ENCODE assay signal across 8 cellular contexts in genomic region chr3:125055913-125056705, GRCh38. TPM values are rescaled to one million over a fixed set of nuclear protein-coding genes. Genes with fewer than 3 reads are reported as not detected.
DNase-seq lines count a peak whose midpoint lies in the region; ATAC-seq and TF ChIP-seq lines count a peak whose summit lies in the region.

A gene with protein sequence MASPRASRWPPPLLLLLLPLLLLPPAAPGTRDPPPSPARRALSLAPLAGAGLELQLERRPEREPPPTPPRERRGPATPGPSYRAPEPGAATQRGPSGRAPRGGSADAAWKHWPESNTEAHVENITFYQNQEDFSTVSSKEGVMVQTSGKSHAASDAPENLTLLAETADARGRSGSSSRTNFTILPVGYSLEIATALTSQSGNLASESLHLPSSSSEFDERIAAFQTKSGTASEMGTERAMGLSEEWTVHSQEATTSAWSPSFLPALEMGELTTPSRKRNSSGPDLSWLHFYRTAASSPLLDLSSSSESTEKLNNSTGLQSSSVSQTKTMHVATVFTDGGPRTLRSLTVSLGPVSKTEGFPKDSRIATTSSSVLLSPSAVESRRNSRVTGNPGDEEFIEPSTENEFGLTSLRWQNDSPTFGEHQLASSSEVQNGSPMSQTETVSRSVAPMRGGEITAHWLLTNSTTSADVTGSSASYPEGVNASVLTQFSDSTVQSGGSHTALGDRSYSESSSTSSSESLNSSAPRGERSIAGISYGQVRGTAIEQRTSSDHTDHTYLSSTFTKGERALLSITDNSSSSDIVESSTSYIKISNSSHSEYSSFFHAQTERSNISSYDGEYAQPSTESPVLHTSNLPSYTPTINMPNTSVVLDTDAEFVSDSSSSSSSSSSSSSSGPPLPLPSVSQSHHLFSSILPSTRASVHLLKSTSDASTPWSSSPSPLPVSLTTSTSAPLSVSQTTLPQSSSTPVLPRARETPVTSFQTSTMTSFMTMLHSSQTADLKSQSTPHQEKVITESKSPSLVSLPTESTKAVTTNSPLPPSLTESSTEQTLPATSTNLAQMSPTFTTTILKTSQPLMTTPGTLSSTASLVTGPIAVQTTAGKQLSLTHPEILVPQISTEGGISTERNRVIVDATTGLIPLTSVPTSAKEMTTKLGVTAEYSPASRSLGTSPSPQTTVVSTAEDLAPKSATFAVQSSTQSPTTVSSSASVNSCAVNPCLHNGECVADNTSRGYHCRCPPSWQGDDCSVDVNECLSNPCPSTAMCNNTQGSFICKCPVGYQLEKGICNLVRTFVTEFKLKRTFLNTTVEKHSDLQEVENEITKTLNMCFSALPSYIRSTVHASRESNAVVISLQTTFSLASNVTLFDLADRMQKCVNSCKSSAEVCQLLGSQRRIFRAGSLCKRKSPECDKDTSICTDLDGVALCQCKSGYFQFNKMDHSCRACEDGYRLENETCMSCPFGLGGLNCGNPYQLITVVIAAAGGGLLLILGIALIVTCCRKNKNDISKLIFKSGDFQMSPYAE (N-terminal part only) (minus strand): TSS chr3:125055997. CDS start chr3:125055890, 107 bp downstream.

- H3K9me3 ChIP-seq in cardiac muscle cell (ENCODE audit: low read depth) (no peaks in the 10 kb centered on the region), tibial nerve (no peaks in the 10 kb centered on the region)

- H3K4me3 ChIP-seq in HL-60 (replicated peaks; ENCODE audit: insufficient read depth, low read length) (peak within 1 kb of the TSS; percentile 41), cardiac muscle cell (peak within 1 kb of the TSS; percentile 96), tibial nerve (peak within 1 kb of the TSS; percentile 61 to 84 (median 74))

- DNase-seq in C1 segment of cervical spinal cord (lab: John Stamatoyannopoulos, UW) (peak in 12 of 14 donors; percentile 34 to 88 (median 74)), HL-60 (ENCODE audit: low read depth in 1 of 2, low spot score in 1 of 2) (peak; percentile 13 to 21), cardiac muscle cell (ENCODE audit: low read depth in 1 of 2, low spot score in 1 of 2) (peak; percentile 90 to 94), pons (ENCODE audit: low spot score) (peak; percentile 86), tibial nerve (ENCODE audit: low spot score in 2 of 2) (peak; percentile 80 to 85)
- DNase-seq in activated naive CD8-positive, alpha-beta T cell treated with anti-CD3 and anti-CD28 coated beads, Interleukin-2, amount 10 ng/mL, durations not matched to agents 7 days and 5 days = peak; percentile 85

- H3K4me1 Mint-ChIP-seq in activated naive CD8-positive, alpha-beta T cell treated with anti-CD3 and anti-CD28 coated beads, Interleukin-2, amount 10 ng/mL, durations not matched to agents 7 days and 5 days = peaks cover 44% of the 10 kb centered on the region

- H3K4me3 Mint-ChIP-seq in activated naive CD8-positive, alpha-beta T cell treated with anti-CD3 and anti-CD28 coated beads, Interleukin-2, amount 10 ng/mL, durations not matched to agents 7 days and 5 days = peak within 1 kb of the TSS; percentile 97

- H3K4me1 ChIP-seq in cardiac muscle cell (ENCODE audit: low read depth) (peaks cover 51% of the 10 kb centered on the region), tibial nerve (peaks cover 0 to 49% (median 24%) of the 10 kb centered on the region in 4 donors)

- TF ChIP-seq POLR2A in tibial nerve (IDR thresholded peaks at IDR 0.05) = peak; percentile 24 to 66

- H3K36me3 ChIP-seq in cardiac muscle cell (no peaks in the 10 kb centered on the region), tibial nerve (no peaks in the 10 kb centered on the region)

- ATAC-seq in GM19372 (IDR thresholded peaks at IDR 0.05; ENCODE audit: low read depth, unreplicated experiment) (peak; percentile 70), SK-N-SH treated with all-trans-retinoic acid at 6 μM for 48 hours (peak; percentile 57)
- peak; percentile 76 for ATAC-seq in activated naive CD8-positive, alpha-beta T cell treated with anti-CD3 and anti-CD28 coated beads, Interleukin-2, amount 10 ng/mL, durations not matched to agents 7 days and 5 days (ENCODE audit: low read depth)

- no peaks in the 10 kb centered on the region for H3K9me3 Mint-ChIP-seq in activated naive CD8-positive, alpha-beta T cell treated with anti-CD3 and anti-CD28 coated beads, Interleukin-2, amount 10 ng/mL, durations not matched to agents 7 days and 5 days

- peaks cover 6% of the 10 kb centered on the region for H3K36me3 Mint-ChIP-seq in activated naive CD8-positive, alpha-beta T cell treated with anti-CD3 and anti-CD28 coated beads, Interleukin-2, amount 10 ng/mL, durations not matched to agents 7 days and 5 days

- TF ChIP-seq CTCF in HL-60 (IDR thresholded peaks at IDR 0.05; ENCODE audit: insufficient read depth, low read length) = no peak
- no peak for TF ChIP-seq CTCF in cardiac muscle cell (IDR thresholded peaks at IDR 0.05; ENCODE audit: low read depth, low read length)
- TF ChIP-seq CTCF in tibial nerve (IDR thresholded peaks at IDR 0.05) = peak in 1 of 5 experiments; percentile 26

- TF ChIP-seq EP300 in tibial nerve (IDR thresholded peaks at IDR 0.05) = peak in 1 of 2 donors; percentile 39

- peaks cover 9% of the 10 kb centered on the region for H3K27me3 Mint-ChIP-seq in activated naive CD8-positive, alpha-beta T cell treated with anti-CD3 and anti-CD28 coated beads, Interleukin-2, amount 10 ng/mL, durations not matched to agents 7 days and 5 days

- H3K27ac Mint-ChIP-seq in activated naive CD8-positive, alpha-beta T cell treated with anti-CD3 and anti-CD28 coated beads, Interleukin-2, amount 10 ng/mL, durations not matched to agents 7 days and 5 days = peak within 1 kb of the TSS; percentile 96

- H3K27ac ChIP-seq in HL-60 (replicated peaks) (no peak within 1 kb of the TSS), cardiac muscle cell (peak within 1 kb of the TSS; percentile 40), tibial nerve (peak within 1 kb of the TSS; percentile 62 to 96 (median 90))

- POLR2A ChIA-PET in activated naive CD8-positive, alpha-beta T cell treated with anti-CD3 and anti-CD28 coated beads, Interleukin-2, amount 10 ng/mL, durations not matched to agents 7 days and 5 days (lab: Charles Lee) = interaction anchor here (0.8 to 0.9 kb wide), 2 partner anchors 13 kb away, joined by 3 to 5 read pairs; no protein-coding TSS in a partner anchor

- 3 to 5% methylated on average over 21 to 42 of the region's 67 CpGs for WGBS in tibial nerve, 2 donors

- H3K27me3 ChIP-seq in HL-60 (ENCODE audit: insufficient read depth, poor library complexity, severe bottlenecking) = peaks cover 46% of the 10 kb centered on the region
- no peaks in the 10 kb centered on the region for H3K27me3 ChIP-seq in cardiac muscle cell
- H3K27me3 ChIP-seq in tibial nerve = no peaks in the 10 kb centered on the region

TF ChIP-seq in SK-N-SH treated with all-trans-retinoic acid at 6 μM for 48 hours, 23 proteins besides CTCF, POLR2A, EP300 and RAD21:
- TF ChIP-seq PPARA (CRISPR knock-in tag; IDR thresholded peaks at IDR 0.05; ENCODE audit: borderline replicate concordance) (no peak), ZFP3 (CRISPR knock-in tag; IDR thresholded peaks at IDR 0.05) (no peak), ARNTL (CRISPR knock-in tag; IDR thresholded peaks at IDR 0.05; ENCODE audit: borderline replicate concordance, low read depth) (no peak), ZNF565 (CRISPR knock-in tag; conservative IDR thresholded peaks at IDR 0.05; ENCODE audit: low read depth) (no peak), POU6F1 (CRISPR knock-in tag; IDR thresholded peaks at IDR 0.05; ENCODE audit: borderline replicate concordance, low read depth) (no peak), ESRRG (CRISPR knock-in tag; IDR thresholded peaks at IDR 0.05) (no peak), ZFP30 (CRISPR knock-in tag; IDR thresholded peaks at IDR 0.05) (no peak), GLIS3 (CRISPR knock-in tag; IDR thresholded peaks at IDR 0.05) (no peak)
- TF ChIP-seq, protein P1, sequence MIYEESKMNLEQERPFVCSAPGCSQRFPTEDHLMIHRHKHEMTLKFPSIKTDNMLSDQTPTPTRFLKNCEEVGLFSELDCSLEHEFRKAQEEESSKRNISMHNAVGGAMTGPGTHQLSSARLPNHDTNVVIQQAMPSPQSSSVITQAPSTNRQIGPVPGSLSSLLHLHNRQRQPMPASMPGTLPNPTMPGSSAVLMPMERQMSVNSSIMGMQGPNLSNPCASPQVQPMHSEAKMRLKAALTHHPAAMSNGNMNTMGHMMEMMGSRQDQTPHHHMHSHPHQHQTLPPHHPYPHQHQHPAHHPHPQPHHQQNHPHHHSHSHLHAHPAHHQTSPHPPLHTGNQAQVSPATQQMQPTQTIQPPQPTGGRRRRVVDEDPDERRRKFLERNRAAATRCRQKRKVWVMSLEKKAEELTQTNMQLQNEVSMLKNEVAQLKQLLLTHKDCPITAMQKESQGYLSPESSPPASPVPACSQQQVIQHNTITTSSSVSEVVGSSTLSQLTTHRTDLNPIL (CRISPR knock-in tag; IDR thresholded peaks at IDR 0.05; ENCODE audit: low read depth) = no peak

RNA-seq across cellular contexts. Expression of the gene that starts here (rescaled TPM):
- 10 to 100 TPM; 49.1 to 49.5 TPM for total RNA-seq in activated naive CD8-positive, alpha-beta T cell treated with anti-CD3 and anti-CD28 coated beads, Interleukin-2, amount 10 ng/mL, durations not matched to agents 7 days and 5 days
- 16.5 and 42.7 TPM in 2 replicates for total RNA-seq in cardiac muscle cell
- polyA plus RNA-seq in cardiac muscle cell = 17.4 and 24.9 TPM in 2 replicates
- 10 to 100 TPM; 26.8 to 59.1 (median 42.5) TPM for total RNA-seq in tibial nerve

Comparison
In these comparisons a context has a peak if more than half of its experiments do, and no peak if none do; other contexts are left out.
1. DNase-seq: peak in every context shown above with its lines; median percentile 92 in cardiac muscle cell; 86 in pons; 85 in activated naive CD8-positive, alpha-beta T cell treated with anti-CD3 and anti-CD28 coated beads, Interleukin-2, amount 10 ng/mL, durations not matched to agents 7 days and 5 days; 82 in tibial nerve; 74 in C1 segment of cervical spinal cord; 17 in HL-60.
2. H3K4me3 ChIP-seq: peak in every context shown above with its lines; median percentile 96 in cardiac muscle cell; 74 in tibial nerve; 41 in HL-60.